19 cellular contexts compared by ENCODE assay signal in the genomic region with DNA sequence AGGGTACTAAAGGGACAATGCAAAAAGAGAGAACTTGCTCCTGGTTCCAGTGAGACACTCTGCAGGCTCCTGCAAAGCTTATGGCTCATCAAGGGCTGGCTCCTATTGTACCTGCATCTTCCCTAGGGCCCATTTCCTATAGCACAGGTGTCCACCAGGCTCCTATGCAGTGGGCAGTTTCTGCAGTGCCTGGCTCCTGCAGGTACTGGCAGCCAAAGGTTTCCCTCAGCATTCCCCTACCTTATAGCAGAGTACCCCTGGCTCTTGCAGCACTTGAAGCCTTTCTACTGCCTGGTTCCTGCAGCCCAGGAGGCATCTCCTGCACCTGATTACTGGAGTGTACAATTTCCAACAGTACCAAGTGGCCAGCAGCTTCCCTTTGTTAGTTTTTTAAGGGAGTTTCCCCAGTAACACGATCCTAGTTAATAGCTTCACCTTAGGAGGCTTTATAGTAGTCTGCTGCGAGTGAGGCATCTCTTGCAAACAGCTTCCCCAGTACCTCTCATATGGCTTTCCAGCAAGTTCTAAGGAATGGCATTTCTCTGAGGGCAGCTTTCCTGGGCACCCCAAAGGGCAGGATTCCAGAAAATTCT.
"Had no signal": no experiment of that assay in that cellular context is flagged by ENCODE, and none has a peak within 500 bp of the region (broad histone marks: within the 10 kb centered on the region; RNA-seq: fewer than 3 reads in every experiment).

No MANE protein-coding gene starts in this region.

- ATAC-seq: activated CD8-positive, alpha-beta T cell treated with anti-CD3 and anti-CD28 coated beads, Interleukin-2, amount 10 ng/mL, durations not matched to agents 7 days and 5 days; effector memory CD8-positive, alpha-beta T cell; left colon; sciatic nerve; stimulated activated naive CD8-positive, alpha-beta T cell treated with anti-CD3 and anti-CD28 coated beads, Interleukin-15, amount 100 ng/mL, for 72 hours had no signal

- DNase-seq: activated CD4-positive, alpha-beta T cell treated with anti-CD3 and anti-CD28 coated beads for 48 hours; activated CD8-positive, alpha-beta memory T cell treated with anti-CD3 and anti-CD28 coated beads, Interleukin-2, amount 50 U/mL, for 4 hours; activated CD8-positive, alpha-beta T cell treated with anti-CD3 and anti-CD28 coated beads, Interleukin-2, amount 10 ng/mL, durations not matched to agents 7 days and 5 days; activated effector memory CD4-positive, alpha-beta T cell treated with anti-CD3 and anti-CD28 coated beads, Interleukin-2, amount 50 U/mL, for 16 hours; activated T-cell treated with anti-CD3 and anti-CD28 coated beads, Interleukin-2, amount 50 U/mL, for 48 hours; adrenal gland; dermis blood vessel endothelial cell; effector memory CD8-positive, alpha-beta T cell; foreskin melanocyte; left colon; mammary epithelial cell; naive B cell; ovary; stimulated activated CD4-positive, alpha-beta T cell treated with anti-CD3 and anti-CD28 coated beads, Interleukin-1b, Interleukin-23, amount 100 ng/mL, for 48 hours; stimulated activated naive CD8-positive, alpha-beta T cell treated with anti-CD3 and anti-CD28 coated beads, Interleukin-15, amount 100 ng/mL, for 72 hours had no signal

- H3K27ac ChIP-seq: adrenal gland, epithelial cell of prostate, neural progenitor cell, ovary, thoracic aorta had no signal

- H3K9ac ChIP-seq: neural progenitor cell had no signal

- H3K36me3 ChIP-seq: adrenal gland, neural progenitor cell, ovary had no signal

- H3K4me2 ChIP-seq: neural progenitor cell had no signal

- H3K9me3 ChIP-seq: adrenal gland, ovary, thoracic aorta had no signal

- H3K4me3 ChIP-seq: adrenal gland, neural progenitor cell, ovary, thoracic aorta had no signal

- H2AFZ ChIP-seq: neural progenitor cell had no signal

- H3K27me3 ChIP-seq: adrenal gland, neural progenitor cell, ovary had no signal
